In the genomic region with DNA sequence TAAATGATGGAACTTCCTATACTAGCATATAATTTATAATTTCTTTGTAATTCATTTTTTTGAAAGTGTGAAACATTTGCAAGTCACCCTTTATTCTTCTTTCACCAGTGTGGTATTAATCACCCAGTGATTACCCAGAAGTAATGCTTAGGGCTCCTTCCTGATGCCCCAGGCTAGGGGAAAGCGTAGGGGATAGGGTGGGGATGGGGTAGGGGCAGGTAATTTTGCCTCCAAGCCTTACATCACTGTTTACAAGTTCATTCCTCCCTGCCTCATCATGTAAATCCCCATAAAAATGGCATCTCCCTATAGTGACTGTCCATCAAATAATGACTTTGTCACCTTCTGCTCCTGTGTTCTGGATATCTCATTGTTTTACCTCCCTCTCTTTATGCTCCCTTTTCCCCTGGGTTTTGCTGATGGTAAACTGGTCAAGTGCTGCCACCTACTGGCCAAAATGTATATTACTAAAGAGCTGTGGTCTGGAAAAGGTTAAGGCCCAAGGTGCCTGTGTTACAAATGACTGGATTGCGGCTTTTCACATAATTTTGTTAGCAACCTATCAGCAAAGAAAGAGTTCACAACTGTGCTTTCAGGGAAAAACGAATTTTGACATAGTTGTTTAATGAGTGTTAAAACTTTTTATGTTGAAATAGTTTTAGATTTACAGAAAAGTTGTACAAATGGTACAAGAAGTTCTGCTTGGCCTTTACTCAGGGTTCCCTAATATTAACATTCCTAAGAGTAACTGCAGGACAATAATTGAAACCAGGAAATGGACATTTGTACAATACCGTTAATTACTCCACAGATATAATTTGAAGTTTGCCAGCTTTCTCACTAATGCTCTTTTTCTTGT, we compare ENCODE assay signal across 9 cellular contexts. TPM values are rescaled to one million over a fixed set of nuclear protein-coding genes. Genes with fewer than 3 reads are reported as not detected.
DNase-seq lines count a peak whose midpoint lies in the region; ATAC-seq and TF ChIP-seq lines count a peak whose summit lies in the region.
"Had no signal": no experiment of that assay in that cellular context is flagged by ENCODE, and none has a peak within 500 bp of the region (broad histone marks: within the 10 kb centered on the region; RNA-seq: fewer than 3 reads in every experiment).

No MANE protein-coding gene starts in this region.

- ATAC-seq in GM18520 (IDR thresholded peaks at IDR 0.05; ENCODE audit: unreplicated experiment) = peak; percentile 50
- peak; percentile 66 for ATAC-seq in HG03442 (IDR thresholded peaks at IDR 0.05; ENCODE audit: unreplicated experiment)
- ATAC-seq in left lung = peak; percentile 93

- H3K36me3 ChIP-seq in A673 (ENCODE audit: insufficient read depth, low read length, poor library complexity, severe bottlenecking) (no peaks in the 10 kb centered on the region), left lung (no peaks in the 10 kb centered on the region)

- peak; percentile 87 for DNase-seq in A673 (ENCODE audit: low spot score)
- peak; percentile 78 to 85 for DNase-seq in NCI-H526 (lab: John Stamatoyannopoulos, UW)
- peak; percentile 76 for DNase-seq in activated CD4-positive, alpha-beta T cell treated with anti-CD3 and anti-CD28 coated beads for 48 hours
- peak; percentile 85 for DNase-seq in choroid plexus epithelial cell (ENCODE audit: low read depth)
- DNase-seq in left lung = no peak
- peak; percentile 29 to 73 (median 66) for DNase-seq in stimulated activated CD4-positive, alpha-beta T cell treated with anti-CD3 and anti-CD28 coated beads, TNF-alpha, amount 100 ng/mL, for 48 hours (ENCODE audit: low read depth in 3 of 3)

- H3K4me3 ChIP-seq in A673 (ENCODE audit: low read depth, low read length, poor library complexity, severe bottlenecking) (no peak overlapping the region), choroid plexus epithelial cell (ENCODE audit: low read depth, low read length) (no peak overlapping the region), left lung (no peak overlapping the region)

- intact Hi-C loops in A673 (cut with micrococcal nuclease; ENCODE audit: unreplicated experiment) = loop anchor here (1.0 to 10.0 kb wide), 4 partner anchors 404 to 951 kb away; partner anchors contain the start of gene LEO1
- intact Hi-C loops in left lung (cut with DNase I) = no loop called here

- CTCF ChIA-PET in A673 (lab: Charles Lee) = interaction anchor here (0.6 to 1.5 kb wide), 8 partner anchors 402 to 1251 kb away, joined by 3 to 17 read pairs (median 4); no protein-coding TSS in a partner anchor

- no TSS peak for BruUV-seq in A673 (replicated peaks; lab: Mats Ljungman, UMichigan)

- H3K4me1 ChIP-seq in A673 (ENCODE audit: insufficient read depth, low read length, poor library complexity, severe bottlenecking) (no peaks in the 10 kb centered on the region), left lung (peaks cover 0 to 14% of the 10 kb centered on the region in 2 donors)

- H3K27me3 ChIP-seq in A673 (replicated peaks; ENCODE audit: insufficient read depth, low read depth, low read length, poor library complexity) = no peaks in the 10 kb centered on the region
- H3K27me3 ChIP-seq in left lung = no peaks in the 10 kb centered on the region

- TF ChIP-seq CTCF in A673 (conservative IDR thresholded peaks at IDR 0.05; ENCODE audit: low read depth, low read length) = peak; percentile 79
- peak; percentile 81 for TF ChIP-seq CTCF in choroid plexus epithelial cell (conservative IDR thresholded peaks at IDR 0.05; ENCODE audit: low read depth, low read length)
- peak; percentile 78 to 84 for TF ChIP-seq CTCF in left lung (IDR thresholded peaks at IDR 0.05)

- no peaks in the 10 kb centered on the region for H3K9me3 ChIP-seq in A673 (ENCODE audit: low read depth, low read length, poor library complexity, severe bottlenecking)
- H3K9me3 ChIP-seq in left lung = no peaks in the 10 kb centered on the region

- POLR2A ChIA-PET in A673 (lab: Charles Lee; ENCODE audit: low non-redundant PET) = no interaction called here

- no peak overlapping the region for H3K27ac ChIP-seq in A673 (ENCODE audit: low read depth, low read length, poor library complexity, severe bottlenecking)
- H3K27ac ChIP-seq in left lung = no peak overlapping the region

RNA-seq across cellular contexts. Expression of gene ONECUT1, which starts 54.7 kb away (rescaled TPM):
- total RNA-seq in A673 (2021) = not detected in 2 replicates
- not detected for total RNA-seq in left lung
- total RNA-seq: temporal lobe had no signal

RNA-seq across cellular contexts. Expression of gene ATOSA, which starts 56.3 kb away (rescaled TPM):
- total RNA-seq in A673 (2021) (5.3 and 6.1 TPM in 2 replicates), left lung (10 to 100 TPM; 34.5 to 40.8 TPM)

Comparison
In these comparisons a context has a peak if more than half of its experiments do, and no peak if none do; other contexts are left out.
1. DNase-seq: peak in A673 (single experiment), NCI-H526 (2 of 2), activated CD4-positive, alpha-beta T cell treated with anti-CD3 and anti-CD28 coated beads for 48 hours (single experiment), choroid plexus epithelial cell (single experiment) and stimulated activated CD4-positive, alpha-beta T cell treated with anti-CD3 and anti-CD28 coated beads, TNF-alpha, amount 100 ng/mL, for 48 hours (3 of 3); none in left lung (0 of 2).
2. Peak in every context shown above with its lines, with median percentiles within 50 percentile points of each other: CTCF ChIP-seq and ATAC-seq.